ENCODE assay signal across 8 cellular contexts in the genomic region with DNA sequence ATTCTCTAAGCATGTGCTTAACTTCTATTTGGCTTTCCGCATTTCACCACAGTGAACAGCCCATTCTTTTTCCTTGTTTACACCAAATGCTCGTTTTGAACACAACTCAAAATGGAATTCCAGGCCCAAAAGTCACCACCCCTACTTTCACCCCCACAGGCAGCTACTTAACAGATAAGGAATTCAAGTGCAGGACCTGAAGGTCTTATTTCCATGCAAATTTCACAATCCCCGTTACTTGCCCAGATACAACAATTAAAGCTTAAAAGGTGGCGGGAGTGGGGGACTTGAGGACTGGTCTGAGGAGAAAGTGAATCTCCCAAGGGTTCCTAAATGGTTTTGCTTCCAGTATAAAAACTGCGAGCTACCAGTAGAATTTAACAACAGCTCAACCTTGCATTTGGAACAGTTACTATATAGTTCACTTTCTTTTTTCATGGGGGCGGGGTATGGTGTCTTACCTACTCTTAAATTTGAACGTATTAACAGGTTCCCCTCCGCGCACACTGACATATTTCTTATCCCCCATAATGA.
A peak's percentile ranks its signal among the peaks of the same experiment; 100 is the strongest.
DNase-seq lines count a peak whose midpoint lies in the region; ATAC-seq lines count a peak whose summit lies in the region.

No MANE protein-coding gene starts in this region.

- H3K27me3 ChIP-seq in adipocyte (replicated peaks; ENCODE audit: control insufficient read depth, insufficient read depth, low read length): peaks cover 13% of the 10 kb centered on the region

- no peaks in the 10 kb centered on the region for H3K36me3 ChIP-seq in adipocyte (ENCODE audit: control insufficient read depth, insufficient read depth, low read length, severe bottlenecking)

- peak overlapping the region; percentile 76 for H3K4me3 ChIP-seq in adipocyte (ENCODE audit: low read length)
- peak overlapping the region; percentile 93 for H3K4me3 ChIP-seq in iPS-18c (ENCODE audit: insufficient read depth, low read depth, low read length)

- peaks cover 10% of the 10 kb centered on the region for H3K9me3 ChIP-seq in adipocyte (ENCODE audit: control insufficient read depth, low read length)
- peaks cover 2% of the 10 kb centered on the region for H3K9me3 ChIP-seq in iPS-18c (ENCODE audit: control insufficient read depth, insufficient read depth, low read length)

- no peaks in the 10 kb centered on the region for H3K27me3 Mint-ChIP-seq in stimulated activated naive CD8-positive, alpha-beta T cell treated with anti-CD3 and anti-CD28 coated beads, Interleukin-15, amount 100 ng/mL, for 72 hours

- peaks cover 52% of the 10 kb centered on the region for H3K4me1 Mint-ChIP-seq in stimulated activated naive CD8-positive, alpha-beta T cell treated with anti-CD3 and anti-CD28 coated beads, Interleukin-15, amount 100 ng/mL, for 72 hours

- peak overlapping the region; percentile 84 to 89 for H3K27ac Mint-ChIP-seq in stimulated activated naive CD8-positive, alpha-beta T cell treated with anti-CD3 and anti-CD28 coated beads, Interleukin-15, amount 100 ng/mL, for 72 hours

- peak overlapping the region; percentile 87 to 91 for H3K4me3 Mint-ChIP-seq in stimulated activated naive CD8-positive, alpha-beta T cell treated with anti-CD3 and anti-CD28 coated beads, Interleukin-15, amount 100 ng/mL, for 72 hours

- peak; percentile 26 for ATAC-seq in stimulated activated naive CD8-positive, alpha-beta T cell treated with anti-CD3 and anti-CD28 coated beads, Interleukin-15, amount 100 ng/mL, for 72 hours
- no peak for ATAC-seq in HG03280 (IDR thresholded peaks at IDR 0.05; ENCODE audit: unreplicated experiment)

- peaks cover 3% of the 10 kb centered on the region for H3K4me1 ChIP-seq in adipocyte (ENCODE audit: control insufficient read depth, insufficient read depth, low read length)

- H3K9ac ChIP-seq in adipocyte (ENCODE audit: low read length): peak overlapping the region; percentile 70

- DNase-seq in NCI-H524 treated with DMSO at 0.1 percent for 48 hours (lab: John Stamatoyannopoulos, UW) (peak; percentile 60), NCI-H524 (lab: John Stamatoyannopoulos, UW) (no peak), adipocyte (ENCODE audit: low read depth) (peak; percentile 36), NCI-H526 (lab: John Stamatoyannopoulos, UW) (no peak), midbrain (lab: John Stamatoyannopoulos, UW) (no peak)
- DNase-seq in stimulated activated naive CD8-positive, alpha-beta T cell treated with anti-CD3 and anti-CD28 coated beads, Interleukin-15, amount 100 ng/mL, for 72 hours: no peak

- H3K9me3 Mint-ChIP-seq in stimulated activated naive CD8-positive, alpha-beta T cell treated with anti-CD3 and anti-CD28 coated beads, Interleukin-15, amount 100 ng/mL, for 72 hours: peaks cover 0 to 7% of the 10 kb centered on the region in 2 donors

Comparison
In these comparisons a context has a peak if more than half of its experiments do, and no peak if none do; other contexts are left out.
1. DNase-seq: peak in NCI-H524 treated with DMSO at 0.1 percent for 48 hours (single experiment) and adipocyte (single experiment); none in NCI-H524 (0 of 2), stimulated activated naive CD8-positive, alpha-beta T cell treated with anti-CD3 and anti-CD28 coated beads, Interleukin-15, amount 100 ng/mL, for 72 hours (0 of 2), NCI-H526 (0 of 2) and midbrain (single experiment).